1 cellular context compared by ENCODE assay signal in genomic region chr14:59576332-59577294, GRCh38.
TF ChIP-seq lines count a peak whose summit lies in the region.

TSS of gene CCDC175 (minus strand) at chr14:59576812. CDS start at chr14:59576775, 37 bp downstream.

TF ChIP-seq in K562, 482 proteins besides CTCF, POLR2A, EP300 and RAD21 (continued from another document and continues in another):
- TF ChIP-seq, protein P1, sequence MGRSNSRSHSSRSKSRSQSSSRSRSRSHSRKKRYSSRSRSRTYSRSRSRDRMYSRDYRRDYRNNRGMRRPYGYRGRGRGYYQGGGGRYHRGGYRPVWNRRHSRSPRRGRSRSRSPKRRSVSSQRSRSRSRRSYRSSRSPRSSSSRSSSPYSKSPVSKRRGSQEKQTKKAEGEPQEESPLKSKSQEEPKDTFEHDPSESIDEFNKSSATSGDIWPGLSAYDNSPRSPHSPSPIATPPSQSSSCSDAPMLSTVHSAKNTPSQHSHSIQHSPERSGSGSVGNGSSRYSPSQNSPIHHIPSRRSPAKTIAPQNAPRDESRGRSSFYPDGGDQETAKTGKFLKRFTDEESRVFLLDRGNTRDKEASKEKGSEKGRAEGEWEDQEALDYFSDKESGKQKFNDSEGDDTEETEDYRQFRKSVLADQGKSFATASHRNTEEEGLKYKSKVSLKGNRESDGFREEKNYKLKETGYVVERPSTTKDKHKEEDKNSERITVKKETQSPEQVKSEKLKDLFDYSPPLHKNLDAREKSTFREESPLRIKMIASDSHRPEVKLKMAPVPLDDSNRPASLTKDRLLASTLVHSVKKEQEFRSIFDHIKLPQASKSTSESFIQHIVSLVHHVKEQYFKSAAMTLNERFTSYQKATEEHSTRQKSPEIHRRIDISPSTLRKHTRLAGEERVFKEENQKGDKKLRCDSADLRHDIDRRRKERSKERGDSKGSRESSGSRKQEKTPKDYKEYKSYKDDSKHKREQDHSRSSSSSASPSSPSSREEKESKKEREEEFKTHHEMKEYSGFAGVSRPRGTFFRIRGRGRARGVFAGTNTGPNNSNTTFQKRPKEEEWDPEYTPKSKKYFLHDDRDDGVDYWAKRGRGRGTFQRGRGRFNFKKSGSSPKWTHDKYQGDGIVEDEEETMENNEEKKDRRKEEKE (IDR thresholded peaks at IDR 0.05; ENCODE audit: borderline replicate concordance in 1 of 2, control insufficient read depth in 1 of 2, low read depth in 2 of 2, low read length in 1 of 2): no peak
- TF ChIP-seq ZBTB7A (IDR thresholded peaks at IDR 0.05; ENCODE audit: borderline replicate concordance, control insufficient read depth, low read depth, low read length): 0 out of 2 replicates have a peak, but pooled peaks have one; percentile 27
- TF ChIP-seq, protein P2, sequence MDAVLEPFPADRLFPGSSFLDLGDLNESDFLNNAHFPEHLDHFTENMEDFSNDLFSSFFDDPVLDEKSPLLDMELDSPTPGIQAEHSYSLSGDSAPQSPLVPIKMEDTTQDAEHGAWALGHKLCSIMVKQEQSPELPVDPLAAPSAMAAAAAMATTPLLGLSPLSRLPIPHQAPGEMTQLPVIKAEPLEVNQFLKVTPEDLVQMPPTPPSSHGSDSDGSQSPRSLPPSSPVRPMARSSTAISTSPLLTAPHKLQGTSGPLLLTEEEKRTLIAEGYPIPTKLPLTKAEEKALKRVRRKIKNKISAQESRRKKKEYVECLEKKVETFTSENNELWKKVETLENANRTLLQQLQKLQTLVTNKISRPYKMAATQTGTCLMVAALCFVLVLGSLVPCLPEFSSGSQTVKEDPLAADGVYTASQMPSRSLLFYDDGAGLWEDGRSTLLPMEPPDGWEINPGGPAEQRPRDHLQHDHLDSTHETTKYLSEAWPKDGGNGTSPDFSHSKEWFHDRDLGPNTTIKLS (IDR thresholded peaks at IDR 0.05; ENCODE audit: borderline replicate concordance, low read depth): no peak
- TF ChIP-seq, protein P3, sequence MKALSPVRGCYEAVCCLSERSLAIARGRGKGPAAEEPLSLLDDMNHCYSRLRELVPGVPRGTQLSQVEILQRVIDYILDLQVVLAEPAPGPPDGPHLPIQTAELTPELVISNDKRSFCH (CRISPR knock-in tag; IDR thresholded peaks at IDR 0.05): no peak
- TF ChIP-seq, protein P3 (tag; IDR thresholded peaks at IDR 0.05): 0 out of 2 replicates have a peak, but pooled peaks have one; percentile 18
- TF ChIP-seq CREB3 (tag; conservative IDR thresholded peaks at IDR 0.05; ENCODE audit: low read depth): no peak
- TF ChIP-seq ARID2 (IDR thresholded peaks at IDR 0.05): no peak
- TF ChIP-seq YY1 (IDR thresholded peaks at IDR 0.05; ENCODE audit: borderline replicate concordance in 1 of 3, control insufficient read depth in 1 of 3, extremely low read depth in 1 of 3, insufficient read depth in 3 of 3, insufficient read length in 1 of 3, insufficient replicate concordance in 2 of 3, low read depth in 1 of 3, low read length in 2 of 3): peak in 2 of 3 experiments; percentile 12 to 73
- TF ChIP-seq, protein P4, sequence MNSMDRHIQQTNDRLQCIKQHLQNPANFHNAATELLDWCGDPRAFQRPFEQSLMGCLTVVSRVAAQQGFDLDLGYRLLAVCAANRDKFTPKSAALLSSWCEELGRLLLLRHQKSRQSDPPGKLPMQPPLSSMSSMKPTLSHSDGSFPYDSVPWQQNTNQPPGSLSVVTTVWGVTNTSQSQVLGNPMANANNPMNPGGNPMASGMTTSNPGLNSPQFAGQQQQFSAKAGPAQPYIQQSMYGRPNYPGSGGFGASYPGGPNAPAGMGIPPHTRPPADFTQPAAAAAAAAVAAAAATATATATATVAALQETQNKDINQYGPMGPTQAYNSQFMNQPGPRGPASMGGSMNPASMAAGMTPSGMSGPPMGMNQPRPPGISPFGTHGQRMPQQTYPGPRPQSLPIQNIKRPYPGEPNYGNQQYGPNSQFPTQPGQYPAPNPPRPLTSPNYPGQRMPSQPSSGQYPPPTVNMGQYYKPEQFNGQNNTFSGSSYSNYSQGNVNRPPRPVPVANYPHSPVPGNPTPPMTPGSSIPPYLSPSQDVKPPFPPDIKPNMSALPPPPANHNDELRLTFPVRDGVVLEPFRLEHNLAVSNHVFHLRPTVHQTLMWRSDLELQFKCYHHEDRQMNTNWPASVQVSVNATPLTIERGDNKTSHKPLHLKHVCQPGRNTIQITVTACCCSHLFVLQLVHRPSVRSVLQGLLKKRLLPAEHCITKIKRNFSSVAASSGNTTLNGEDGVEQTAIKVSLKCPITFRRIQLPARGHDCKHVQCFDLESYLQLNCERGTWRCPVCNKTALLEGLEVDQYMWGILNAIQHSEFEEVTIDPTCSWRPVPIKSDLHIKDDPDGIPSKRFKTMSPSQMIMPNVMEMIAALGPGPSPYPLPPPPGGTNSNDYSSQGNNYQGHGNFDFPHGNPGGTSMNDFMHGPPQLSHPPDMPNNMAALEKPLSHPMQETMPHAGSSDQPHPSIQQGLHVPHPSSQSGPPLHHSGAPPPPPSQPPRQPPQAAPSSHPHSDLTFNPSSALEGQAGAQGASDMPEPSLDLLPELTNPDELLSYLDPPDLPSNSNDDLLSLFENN (IDR thresholded peaks at IDR 0.05; ENCODE audit: low read depth in 2 of 2, low read length in 2 of 2): no peak
- TF ChIP-seq, protein P5, sequence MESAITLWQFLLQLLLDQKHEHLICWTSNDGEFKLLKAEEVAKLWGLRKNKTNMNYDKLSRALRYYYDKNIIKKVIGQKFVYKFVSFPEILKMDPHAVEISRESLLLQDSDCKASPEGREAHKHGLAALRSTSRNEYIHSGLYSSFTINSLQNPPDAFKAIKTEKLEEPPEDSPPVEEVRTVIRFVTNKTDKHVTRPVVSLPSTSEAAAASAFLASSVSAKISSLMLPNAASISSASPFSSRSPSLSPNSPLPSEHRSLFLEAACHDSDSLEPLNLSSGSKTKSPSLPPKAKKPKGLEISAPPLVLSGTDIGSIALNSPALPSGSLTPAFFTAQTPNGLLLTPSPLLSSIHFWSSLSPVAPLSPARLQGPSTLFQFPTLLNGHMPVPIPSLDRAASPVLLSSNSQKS (CRISPR knock-in tag; IDR thresholded peaks at IDR 0.05): no peak
- TF ChIP-seq BRCA1 (IDR thresholded peaks at IDR 0.05): no peak
- no peak for TF ChIP-seq BRCA1 (CRISPR knock-in tag; IDR thresholded peaks at IDR 0.05)
- TF ChIP-seq ARID3A (IDR thresholded peaks at IDR 0.05; ENCODE audit: borderline replicate concordance, low read depth, low read length): no peak
- TF ChIP-seq STAG1 (CRISPR knock-in tag; IDR thresholded peaks at IDR 0.05; ENCODE audit: borderline replicate concordance): peak; percentile 54; the same call in 1 of the 2 replicates
- TF ChIP-seq, protein P6, sequence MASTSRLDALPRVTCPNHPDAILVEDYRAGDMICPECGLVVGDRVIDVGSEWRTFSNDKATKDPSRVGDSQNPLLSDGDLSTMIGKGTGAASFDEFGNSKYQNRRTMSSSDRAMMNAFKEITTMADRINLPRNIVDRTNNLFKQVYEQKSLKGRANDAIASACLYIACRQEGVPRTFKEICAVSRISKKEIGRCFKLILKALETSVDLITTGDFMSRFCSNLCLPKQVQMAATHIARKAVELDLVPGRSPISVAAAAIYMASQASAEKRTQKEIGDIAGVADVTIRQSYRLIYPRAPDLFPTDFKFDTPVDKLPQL (IDR thresholded peaks at IDR 0.05; ENCODE audit: extremely low read depth, insufficient read length): no peak
- peak; percentile 76 for TF ChIP-seq CTCFL (IDR thresholded peaks at IDR 0.05; ENCODE audit: borderline replicate concordance, insufficient read depth, low read depth, low read length, poor library complexity, severe bottlenecking)
- TF ChIP-seq SRSF9 (IDR thresholded peaks at IDR 0.05; ENCODE audit: borderline replicate concordance, low read depth, low read length): no peak
- TF ChIP-seq CEBPG (CRISPR knock-in tag; IDR thresholded peaks at IDR 0.05): no peak
- no peak for TF ChIP-seq CEBPG (tag; conservative IDR thresholded peaks at IDR 0.05 in 1 of 2, IDR thresholded peaks at IDR 0.05 in 1 of 2)
- TF ChIP-seq OTX1 (CRISPR knock-in tag; IDR thresholded peaks at IDR 0.05): no peak
- TF ChIP-seq XRCC5 (IDR thresholded peaks at IDR 0.05; ENCODE audit: low read depth, low read length): no peak
- TF ChIP-seq SMC3 (conservative IDR thresholded peaks at IDR 0.05; ENCODE audit: insufficient read depth, low read depth, low read length): peak; percentile 59
- no peak for TF ChIP-seq ZZZ3 (IDR thresholded peaks at IDR 0.05)
- TF ChIP-seq, protein P7, sequence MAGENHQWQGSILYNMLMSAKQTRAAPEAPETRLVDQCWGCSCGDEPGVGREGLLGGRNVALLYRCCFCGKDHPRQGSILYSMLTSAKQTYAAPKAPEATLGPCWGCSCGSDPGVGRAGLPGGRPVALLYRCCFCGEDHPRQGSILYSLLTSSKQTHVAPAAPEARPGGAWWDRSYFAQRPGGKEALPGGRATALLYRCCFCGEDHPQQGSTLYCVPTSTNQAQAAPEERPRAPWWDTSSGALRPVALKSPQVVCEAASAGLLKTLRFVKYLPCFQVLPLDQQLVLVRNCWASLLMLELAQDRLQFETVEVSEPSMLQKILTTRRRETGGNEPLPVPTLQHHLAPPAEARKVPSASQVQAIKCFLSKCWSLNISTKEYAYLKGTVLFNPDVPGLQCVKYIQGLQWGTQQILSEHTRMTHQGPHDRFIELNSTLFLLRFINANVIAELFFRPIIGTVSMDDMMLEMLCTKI (IDR thresholded peaks at IDR 0.05; ENCODE audit: partially characterized antibody): no peak
- 0 out of 4 replicates have a peak, but pooled peaks of 1 of the 2 experiments have one; percentile 15 for TF ChIP-seq RCOR1 (IDR thresholded peaks at IDR 0.05; ENCODE audit: borderline replicate concordance in 1 of 2, low read depth in 2 of 2, low read length in 2 of 2)
- TF ChIP-seq HOMEZ (CRISPR knock-in tag; IDR thresholded peaks at IDR 0.05): no peak
- TF ChIP-seq ZFX (CRISPR knock-in tag; IDR thresholded peaks at IDR 0.05): no peak
- no peak for TF ChIP-seq ATF7 (IDR thresholded peaks at IDR 0.05)
- TF ChIP-seq, protein P8, sequence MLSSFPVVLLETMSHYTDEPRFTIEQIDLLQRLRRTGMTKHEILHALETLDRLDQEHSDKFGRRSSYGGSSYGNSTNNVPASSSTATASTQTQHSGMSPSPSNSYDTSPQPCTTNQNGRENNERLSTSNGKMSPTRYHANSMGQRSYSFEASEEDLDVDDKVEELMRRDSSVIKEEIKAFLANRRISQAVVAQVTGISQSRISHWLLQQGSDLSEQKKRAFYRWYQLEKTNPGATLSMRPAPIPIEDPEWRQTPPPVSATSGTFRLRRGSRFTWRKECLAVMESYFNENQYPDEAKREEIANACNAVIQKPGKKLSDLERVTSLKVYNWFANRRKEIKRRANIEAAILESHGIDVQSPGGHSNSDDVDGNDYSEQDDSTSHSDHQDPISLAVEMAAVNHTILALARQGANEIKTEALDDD (IDR thresholded peaks at IDR 0.05): no peak
- peak; percentile 52 for TF ChIP-seq NEUROD1 (IDR thresholded peaks at IDR 0.05; ENCODE audit: borderline replicate concordance, low read depth, low read length, partially characterized antibody)
- TF ChIP-seq KAT7 (CRISPR knock-in tag; IDR thresholded peaks at IDR 0.05; ENCODE audit: borderline replicate concordance): no peak
